In genomic region chr18:49561127-49561376, GRCh38 we compare ENCODE assay signal across 8 cellular contexts. TPM values are rescaled to one million over a fixed set of nuclear protein-coding genes. Genes with fewer than 3 reads are reported as not detected.
DNase-seq lines count a peak whose midpoint lies in the region; ATAC-seq and TF ChIP-seq lines count a peak whose summit lies in the region.

No MANE protein-coding gene starts in this region.

- H3K4me2 ChIP-seq in PC-3 (ENCODE audit: low read length) (peak overlapping the region; percentile 90), parathyroid adenoma (ENCODE audit: low read length) (peak overlapping the region; percentile 56)

- H3K9me3 ChIP-seq in PC-3 (ENCODE audit: low read length) (no peaks in the 10 kb centered on the region), esophagus muscularis mucosa (no peaks in the 10 kb centered on the region), parathyroid adenoma (ENCODE audit: control insufficient read depth, low read length) (no peaks in the 10 kb centered on the region)

- H3F3A ChIP-seq in PC-3 (ENCODE audit: low read length, unreplicated experiment): no peaks in the 10 kb centered on the region

- H3K4me1 ChIP-seq in PC-3 (ENCODE audit: insufficient read depth, low read length) (peaks cover 6% of the 10 kb centered on the region), esophagus muscularis mucosa (peaks cover 25 to 30% (median 29%) of the 10 kb centered on the region in 4 donors), parathyroid adenoma (peaks cover 11% of the 10 kb centered on the region)

- H3K27ac ChIP-seq in PC-3 (ENCODE audit: low read length): peak overlapping the region; percentile 64
- H3K27ac ChIP-seq in esophagus muscularis mucosa (replicated peaks in 1 of 4): no peak overlapping the region
- no peak overlapping the region for H3K27ac ChIP-seq in parathyroid adenoma

- no peak for TF ChIP-seq POLR2A in esophagus muscularis mucosa (IDR thresholded peaks at IDR 0.05; ENCODE audit: low read depth)

- peak; percentile 2; the same call in 1 of the 2 replicates for ATAC-seq in PC-3
- no peak for ATAC-seq in HG03175 (IDR thresholded peaks at IDR 0.05; ENCODE audit: unreplicated experiment)
- ATAC-seq in HG03135 (IDR thresholded peaks at IDR 0.05; ENCODE audit: unreplicated experiment): no peak

- TF ChIP-seq CTCF in PC-3 (conservative IDR thresholded peaks at IDR 0.05; ENCODE audit: low read depth, low read length) (no peak), esophagus muscularis mucosa (IDR thresholded peaks at IDR 0.05) (no peak), parathyroid adenoma (IDR thresholded peaks at IDR 0.05) (no peak)

- intact Hi-C loops in PC-3 (cut with micrococcal nuclease): loop anchor here (2.0 to 10.0 kb wide), 3 partner anchors 51 to 168 kb away; no protein-coding TSS in a partner anchor
- intact Hi-C loops in esophagus muscularis mucosa (cut with DNase I): no loop called here

- H3K79me2 ChIP-seq in PC-3 (ENCODE audit: low read length) (peaks cover 15% of the 10 kb centered on the region; the same call in 1 of the 2 replicates), parathyroid adenoma (no peaks in the 10 kb centered on the region)

- H2AFZ ChIP-seq in PC-3 (ENCODE audit: low read length): peak overlapping the region; percentile 55
- peak overlapping the region; percentile 59 for H2AFZ ChIP-seq in parathyroid adenoma

- no peaks in the 10 kb centered on the region for H4K20me1 ChIP-seq in PC-3 (ENCODE audit: low read length)

- DNase-seq in D341Med (ENCODE audit: low spot score): peak; percentile 68
- DNase-seq in PC-3: no peak
- DNase-seq in esophagus muscularis mucosa (ENCODE audit: extremely low spot score): no peak
- DNase-seq in hepatic stellate cell (ENCODE audit: low spot score): no peak
- no peak for DNase-seq in activated naive CD4-positive, alpha-beta T cell treated with Interleukin-2 at 50 U/mL for 16 hours

- 0% methylated on average over 13 of the region's 17 CpGs for WGBS in esophagus muscularis mucosa

- H3K4me3 ChIP-seq in PC-3 (ENCODE audit: low read length) (peak overlapping the region; percentile 71), esophagus muscularis mucosa (peak overlapping the region; percentile 43 to 57 (median 46)), parathyroid adenoma (ENCODE audit: low read depth, low read length) (peak overlapping the region; percentile 23)

- H3K27me3 ChIP-seq in PC-3 (ENCODE audit: low read length) (no peaks in the 10 kb centered on the region), esophagus muscularis mucosa (peaks cover 4 to 71% (median 16%) of the 10 kb centered on the region in 4 donors), parathyroid adenoma (ENCODE audit: control insufficient read depth, insufficient read depth, low read length) (no peaks in the 10 kb centered on the region)

- BruUV-seq in PC-3 (replicated peaks; lab: Mats Ljungman, UMichigan): no TSS peak

- H3K36me3 ChIP-seq in PC-3 (ENCODE audit: low read depth, low read length): no peaks in the 10 kb centered on the region
- H3K36me3 ChIP-seq in esophagus muscularis mucosa: no peaks in the 10 kb centered on the region
- no peaks in the 10 kb centered on the region for H3K36me3 ChIP-seq in parathyroid adenoma (ENCODE audit: control insufficient read depth, insufficient read depth, low read length)

- CTCF ChIA-PET in PC-3 (lab: Charles Lee): interaction anchor here (1.0 to 1.1 kb wide), 2 partner anchors 10 to 297 kb away, joined by 4 to 6 read pairs; no protein-coding TSS in a partner anchor

- POLR2A ChIA-PET in PC-3 (lab: Charles Lee; ENCODE audit: unreplicated experiment): no interaction called here

- peak overlapping the region; percentile 81 for H3K9ac ChIP-seq in PC-3 (ENCODE audit: low read length)
- no peak overlapping the region for H3K9ac ChIP-seq in parathyroid adenoma

- H3K9me2 ChIP-seq in PC-3 (replicated peaks; ENCODE audit: low read length): no peaks in the 10 kb centered on the region

- no peak for TF ChIP-seq EP300 in esophagus muscularis mucosa (IDR thresholded peaks at IDR 0.05)

RNA-seq across cellular contexts. Expression of gene LIPG, which starts 0.8 kb away (rescaled TPM):
- total RNA-seq in PC-3 (2014; rRNA removed) (9.1 and 14.8 TPM in 2 replicates), esophagus muscularis mucosa (10 to 100 TPM in 1 of 4 donors, 1 to 10 TPM in 1, under 1 TPM in 1, not detected in 1; 0.06 to 11.9 (median 1.3) TPM)
